34 cellular contexts compared by ENCODE assay signal in genomic region chr6:124722479-124722878, GRCh38.
"Had no signal": no experiment of that assay in that cellular context is flagged by ENCODE, and none has a peak within 500 bp of the region (broad histone marks: within the 10 kb centered on the region; RNA-seq: fewer than 3 reads in every experiment).

No MANE protein-coding gene starts in this region.

- H3K27me3 ChIP-seq: adrenal gland, body of pancreas, cardiac muscle cell, colonic mucosa, esophagus squamous epithelium, gastroesophageal sphincter, heart right ventricle, hepatocyte had no signal

- H3K9me3 ChIP-seq: adrenal gland, body of pancreas, colonic mucosa, esophagus squamous epithelium, gastroesophageal sphincter, heart right ventricle had no signal

- H3K4me1 Mint-ChIP-seq: activated B cell treated with CpG ODN at 0.5 μM for 24 hours; activated naive CD4-positive, alpha-beta T cell treated with anti-CD3 and anti-CD28 coated beads, Interleukin-2, amount 50 U/mL, for 24 hours; activated naive CD8-positive, alpha-beta T cell treated with anti-CD3 and anti-CD28 coated beads for 36 hours; activated naive CD8-positive, alpha-beta T cell treated with anti-CD3 and anti-CD28 coated beads, Interleukin-2, amount 50 U/mL, for 24 hours; T-helper 17 cell had no signal

- ATAC-seq: activated CD4-positive, CD25-positive, alpha-beta regulatory T cell treated with anti-CD3 and anti-CD28 coated beads, Interleukin-2, amount 50 U/mL, for 24 hours; activated CD8-positive, alpha-beta T cell treated with anti-CD3 and anti-CD28 coated beads for 36 hours; activated naive CD8-positive, alpha-beta T cell treated with anti-CD3 and anti-CD28 coated beads, Interleukin-2, amount 50 U/mL, for 24 hours; activated T-cell treated with anti-CD3 and anti-CD28 coated beads, Interleukin-2, amount 50 U/mL, for 4 hours; body of pancreas; gastroesophageal sphincter; heart right ventricle; T-helper 17 cell had no signal

- H3K36me3 Mint-ChIP-seq: activated naive CD4-positive, alpha-beta T cell treated with anti-CD3 and anti-CD28 coated beads, Interleukin-2, amount 50 U/mL, for 24 hours; activated naive CD8-positive, alpha-beta T cell treated with anti-CD3 and anti-CD28 coated beads for 36 hours had no signal

- FAIRE-seq: endometrium had no signal

- H3K79me2 ChIP-seq: hepatocyte had no signal

- DNase-seq: activated B cell treated with CpG ODN at 0.5 μM for 24 hours; activated CD4-positive, alpha-beta T cell treated with anti-CD3 and anti-CD28 coated beads for 48 hours; activated CD4-positive, alpha-beta T cell treated with anti-CD3 and anti-CD28 coated beads, Interleukin-2, amount 50 U/mL, for 1 hour; activated CD4-positive, alpha-beta T cell treated with anti-CD3 and anti-CD28 coated beads, Interleukin-2, amount 50 U/mL, for 48 hours; activated CD8-positive, alpha-beta memory T cell treated with anti-CD3 and anti-CD28 coated beads for 24 hours; activated CD8-positive, alpha-beta T cell treated with anti-CD3 and anti-CD28 coated beads for 36 hours; activated effector memory CD4-positive, alpha-beta T cell treated with anti-CD3 and anti-CD28 coated beads, Interleukin-2, amount 50 U/mL, for 16 hours; activated naive CD4-positive, alpha-beta T cell treated with anti-CD3 and anti-CD28 coated beads for 36 hours; activated naive CD8-positive, alpha-beta T cell treated with anti-CD3 and anti-CD28 coated beads for 36 hours; activated naive CD8-positive, alpha-beta T cell treated with anti-CD3 and anti-CD28 coated beads, Interleukin-2, amount 50 U/mL, for 24 hours; activated T-cell treated with anti-CD3 and anti-CD28 coated beads, Interleukin-2, amount 50 U/mL, for 4 hours; adrenal gland; amygdala; aorta; body of pancreas; central memory CD4-positive, alpha-beta T cell; cerebellar nuclear complex; colonic mucosa; effector CD8-positive, alpha-beta T cell; esophagus squamous epithelium; foreskin melanocyte; heart right ventricle; T-helper 17 cell; T1000 had no signal

- H3K4me3 Mint-ChIP-seq: activated B cell treated with CpG ODN at 0.5 μM for 24 hours; activated CD8-positive, alpha-beta T cell treated with anti-CD3 and anti-CD28 coated beads for 36 hours; activated naive CD4-positive, alpha-beta T cell treated with anti-CD3 and anti-CD28 coated beads for 36 hours; activated naive CD4-positive, alpha-beta T cell treated with anti-CD3 and anti-CD28 coated beads, Interleukin-2, amount 50 U/mL, for 24 hours; activated naive CD8-positive, alpha-beta T cell treated with anti-CD3 and anti-CD28 coated beads for 36 hours; activated naive CD8-positive, alpha-beta T cell treated with anti-CD3 and anti-CD28 coated beads, Interleukin-2, amount 50 U/mL, for 24 hours; activated T-cell treated with anti-CD3 and anti-CD28 coated beads, Interleukin-2, amount 50 U/mL, for 4 hours; T-helper 17 cell; T-helper 2 cell treated with Interferon-gamma antibody and Interleukin-4, amounts not matched to agents 5 μg/mL and 100 μg/mL, for 36 hours had no signal

- H3K4me2 ChIP-seq: hepatocyte had no signal

- H3K27ac ChIP-seq: adrenal gland, body of pancreas, cardiac muscle cell, colonic mucosa, epithelial cell of prostate, esophagus squamous epithelium, gastroesophageal sphincter, heart right ventricle, hepatocyte, VCaP had no signal

- H3K4me3 ChIP-seq: adrenal gland, body of pancreas, cardiac muscle cell, colonic mucosa, esophagus squamous epithelium, gastroesophageal sphincter, heart right ventricle, hepatocyte had no signal

- H3K4me1 ChIP-seq: adrenal gland, body of pancreas, colonic mucosa, esophagus squamous epithelium, heart right ventricle had no signal

- H3K9me3 Mint-ChIP-seq: activated naive CD4-positive, alpha-beta T cell treated with anti-CD3 and anti-CD28 coated beads for 36 hours; activated naive CD8-positive, alpha-beta T cell treated with anti-CD3 and anti-CD28 coated beads, Interleukin-2, amount 50 U/mL, for 24 hours; activated T-helper 2 cell treated with anti-CD3 and anti-CD28 coated beads, Interferon-gamma antibody, Interleukin-2, Interleukin-4, amounts not matched to agents 10 μg/mL and 5 μg/mL and 100 μg/mL, durations not matched to agents 14 hours and 24 hours and 36 hours; T-helper 2 cell treated with Interferon-gamma antibody and Interleukin-4, amounts not matched to agents 5 μg/mL and 100 μg/mL, for 36 hours had no signal

- H3K27me3 Mint-ChIP-seq: activated B cell treated with CpG ODN at 0.5 μM for 24 hours; activated CD8-positive, alpha-beta T cell treated with anti-CD3 and anti-CD28 coated beads for 36 hours; activated naive CD4-positive, alpha-beta T cell treated with anti-CD3 and anti-CD28 coated beads, Interleukin-2, amount 50 U/mL, for 24 hours; activated naive CD8-positive, alpha-beta T cell treated with anti-CD3 and anti-CD28 coated beads for 36 hours; activated naive CD8-positive, alpha-beta T cell treated with anti-CD3 and anti-CD28 coated beads, Interleukin-2, amount 50 U/mL, for 24 hours; T-helper 17 cell had no signal

- H3K36me3 ChIP-seq: adrenal gland, cardiac muscle cell, colonic mucosa, esophagus squamous epithelium, gastroesophageal sphincter, heart right ventricle had no signal

- H3K27ac Mint-ChIP-seq: activated B cell treated with CpG ODN at 0.5 μM for 24 hours; activated CD8-positive, alpha-beta T cell treated with anti-CD3 and anti-CD28 coated beads for 36 hours; activated naive CD4-positive, alpha-beta T cell treated with anti-CD3 and anti-CD28 coated beads for 36 hours; activated naive CD4-positive, alpha-beta T cell treated with anti-CD3 and anti-CD28 coated beads, Interleukin-2, amount 50 U/mL, for 24 hours; activated naive CD8-positive, alpha-beta T cell treated with anti-CD3 and anti-CD28 coated beads for 36 hours; activated naive CD8-positive, alpha-beta T cell treated with anti-CD3 and anti-CD28 coated beads, Interleukin-2, amount 50 U/mL, for 24 hours; activated T-helper 2 cell treated with anti-CD3 and anti-CD28 coated beads, Interferon-gamma antibody, Interleukin-2, Interleukin-4, amounts not matched to agents 10 μg/mL and 5 μg/mL and 100 μg/mL, durations not matched to agents 14 hours and 24 hours and 36 hours; T-helper 17 cell; T-helper 2 cell treated with Interferon-gamma antibody and Interleukin-4, amounts not matched to agents 5 μg/mL and 100 μg/mL, for 36 hours had no signal

- H2AFZ ChIP-seq: hepatocyte had no signal
